Comparison of ENCODE assay signal across 15 cellular contexts in the genomic region with DNA sequence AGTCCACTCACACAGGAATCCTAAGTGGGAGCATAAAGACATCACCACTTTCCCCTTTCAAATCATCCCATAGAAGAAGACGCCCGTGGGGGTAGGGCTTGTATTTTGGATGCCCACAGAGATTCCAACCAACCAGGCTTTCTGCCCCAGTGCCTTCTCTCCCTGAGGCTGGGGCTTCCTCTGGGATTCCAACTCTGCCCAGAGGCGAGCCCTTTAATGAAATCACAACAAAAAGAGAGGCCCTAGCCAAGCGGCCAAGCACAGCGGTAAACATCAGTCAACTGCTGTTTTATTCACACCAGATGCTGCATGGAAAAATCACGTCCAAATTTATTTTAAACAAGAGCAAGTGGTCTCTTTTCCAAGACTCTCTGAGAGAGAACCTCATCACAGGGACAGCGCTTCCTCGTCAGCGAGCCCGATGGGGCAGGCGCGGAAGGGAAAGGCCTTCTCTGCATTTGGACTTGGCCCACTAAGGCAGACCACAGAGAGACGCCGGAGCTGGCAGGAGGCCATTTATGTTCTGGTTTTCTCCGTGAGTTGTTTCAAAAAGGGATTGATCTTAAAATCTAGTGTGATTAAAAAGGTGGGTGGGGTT. TPM values are rescaled to one million over a fixed set of nuclear protein-coding genes. Genes with fewer than 3 reads are reported as not detected.
A peak's percentile ranks its signal among the peaks of the same experiment; 100 is the strongest.
DNase-seq lines count a peak whose midpoint lies in the region; ATAC-seq and TF ChIP-seq lines count a peak whose summit lies in the region.
"Had no signal": no experiment of that assay in that cellular context is flagged by ENCODE, and none has a peak within 500 bp of the region (broad histone marks: within the 10 kb centered on the region; RNA-seq: fewer than 3 reads in every experiment).

No MANE protein-coding gene starts in this region.

- no peak overlapping the region for H2BK12ac ChIP-seq in mesenchymal stem cell (ENCODE audit: low read length in 2 of 2)

- no peak overlapping the region for H4K91ac ChIP-seq in mesenchymal stem cell (ENCODE audit: low read length)

- H3K9me3 Mint-ChIP-seq in GM23338 (no peaks in the 10 kb centered on the region), chondrocyte (ENCODE audit: low read depth) (no peaks in the 10 kb centered on the region)
- H3K9me3 Mint-ChIP-seq: activated CD4-positive, alpha-beta T cell treated with anti-CD3 and anti-CD28 coated beads, Interleukin-2, amount 10 ng/mL, durations not matched to agents 7 days and 5 days; CD8-positive, alpha-beta memory T cell; effector memory CD8-positive, alpha-beta T cell; T-helper 2 cell treated with Interferon-gamma antibody and Interleukin-4, amounts not matched to agents 5 μg/mL and 100 μg/mL, for 36 hours had no signal

- H3K36me3 Mint-ChIP-seq in GM23338 (ENCODE audit: low read depth): no peaks in the 10 kb centered on the region
- H3K36me3 Mint-ChIP-seq in chondrocyte (ENCODE audit: low read depth): peaks cover 9% of the 10 kb centered on the region
- H3K36me3 Mint-ChIP-seq: CD8-positive, alpha-beta memory T cell had no signal

- H3K4me1 ChIP-seq in GM23338 (ENCODE audit: insufficient read depth) (no peaks in the 10 kb centered on the region), mesenchymal stem cell (ENCODE audit: control insufficient read depth, insufficient read depth, low read depth, low read length) (peaks cover 3% of the 10 kb centered on the region), thoracic aorta (ENCODE audit: control insufficient read depth in 1 of 2, low read depth in 2 of 2) (peaks cover 0 to 11% of the 10 kb centered on the region in 2 donors)

- H3K9me3 ChIP-seq in mesenchymal stem cell (ENCODE audit: control insufficient read depth, low read length) (no peaks in the 10 kb centered on the region), thoracic aorta (no peaks in the 10 kb centered on the region)

- H3K27me3 Mint-ChIP-seq in GM23338 (ENCODE audit: insufficient read depth, low read depth, poor library complexity) (peaks cover 21% of the 10 kb centered on the region), chondrocyte (ENCODE audit: low read depth) (no peaks in the 10 kb centered on the region)
- H3K27me3 Mint-ChIP-seq: activated CD4-positive, alpha-beta T cell treated with anti-CD3 and anti-CD28 coated beads, Interleukin-2, amount 10 ng/mL, durations not matched to agents 7 days and 5 days had no signal

- H2BK5ac ChIP-seq in mesenchymal stem cell (ENCODE audit: low read depth, low read length, poor library complexity, severe bottlenecking): no peak overlapping the region

- no peak overlapping the region for H3K14ac ChIP-seq in mesenchymal stem cell (ENCODE audit: low read length in 2 of 2)

- H2AFZ ChIP-seq in GM23338 (no peak overlapping the region), mesenchymal stem cell (ENCODE audit: low read depth, low read length) (no peak overlapping the region)

- H3K36me3 ChIP-seq in GM23338 (ENCODE audit: insufficient read depth): no peaks in the 10 kb centered on the region
- H3K36me3 ChIP-seq in mesenchymal stem cell (ENCODE audit: control insufficient read depth in 1 of 2, insufficient read depth in 2 of 2, low read depth in 1 of 2, low read length in 2 of 2): peaks cover 0 to 8% of the 10 kb centered on the region in 2 experiments
- H3K36me3 ChIP-seq in thoracic aorta: no peaks in the 10 kb centered on the region

- peaks cover 10% of the 10 kb centered on the region; the same call in 1 of the 2 replicates for H3F3A ChIP-seq in GM23338 (replicated peaks; ENCODE audit: low read depth)

- H3K23ac ChIP-seq in mesenchymal stem cell (ENCODE audit: low read length in 2 of 2): no peak overlapping the region

- no peaks in the 10 kb centered on the region for H3K79me1 ChIP-seq in mesenchymal stem cell (replicated peaks; ENCODE audit: low read length, poor library complexity, severe bottlenecking)

- H2AK5ac ChIP-seq in mesenchymal stem cell (ENCODE audit: low read length, severe bottlenecking): no peak overlapping the region

- no peaks in the 10 kb centered on the region for H4K20me1 ChIP-seq in GM23338 (replicated peaks; ENCODE audit: insufficient read depth)

- H3K4me2 ChIP-seq in GM23338 (no peak overlapping the region), mesenchymal stem cell (ENCODE audit: low read length, poor library complexity, severe bottlenecking) (no peak overlapping the region)

- WGBS in mesenchymal stem cell: 90% methylated on average over 15 of the region's 15 CpGs

- H3K27ac Mint-ChIP-seq in GM23338 (no peak overlapping the region), chondrocyte (ENCODE audit: unreplicated experiment) (peak overlapping the region; percentile 12)
- H3K27ac Mint-ChIP-seq: activated CD4-positive, alpha-beta T cell treated with anti-CD3 and anti-CD28 coated beads, Interleukin-2, amount 10 ng/mL, durations not matched to agents 7 days and 5 days; CD8-positive, alpha-beta memory T cell; effector memory CD8-positive, alpha-beta T cell; T-helper 2 cell treated with Interferon-gamma antibody and Interleukin-4, amounts not matched to agents 5 μg/mL and 100 μg/mL, for 36 hours had no signal

- peak overlapping the region; percentile 67 for H3K9ac ChIP-seq in mesenchymal stem cell (ENCODE audit: low read length)

- H3K4me3 ChIP-seq in GM23338 (no peak overlapping the region), mesenchymal stem cell (ENCODE audit: insufficient read depth in 1 of 2, low read depth in 1 of 2, low read length in 2 of 2) (peak overlapping the region in 1 of 2 experiments; percentile 68), thoracic aorta (peak overlapping the region; percentile 33)

- no peak overlapping the region for H3K18ac ChIP-seq in mesenchymal stem cell (ENCODE audit: low read depth in 1 of 2, low read length in 2 of 2)

- H2BK15ac ChIP-seq in mesenchymal stem cell (ENCODE audit: low read depth, poor library complexity, severe bottlenecking): no peak overlapping the region

- no peak overlapping the region for H4K8ac ChIP-seq in mesenchymal stem cell (ENCODE audit: low read length)

- H3K4me1 Mint-ChIP-seq in GM23338 (peaks cover 3% of the 10 kb centered on the region; the same call in 1 of the 3 replicates), chondrocyte (ENCODE audit: low read depth) (peaks cover 16% of the 10 kb centered on the region)
- H3K4me1 Mint-ChIP-seq: activated CD4-positive, alpha-beta T cell treated with anti-CD3 and anti-CD28 coated beads, Interleukin-2, amount 10 ng/mL, durations not matched to agents 7 days and 5 days; CD8-positive, alpha-beta memory T cell had no signal

- no peak overlapping the region for H3K4me3 Mint-ChIP-seq in GM23338
- H3K4me3 Mint-ChIP-seq in chondrocyte (ENCODE audit: unreplicated experiment): peak overlapping the region; percentile 16
- H3K4me3 Mint-ChIP-seq: activated CD4-positive, alpha-beta T cell treated with anti-CD3 and anti-CD28 coated beads, Interleukin-2, amount 10 ng/mL, durations not matched to agents 7 days and 5 days; CD8-positive, alpha-beta memory T cell; effector memory CD8-positive, alpha-beta T cell; T-helper 2 cell treated with Interferon-gamma antibody and Interleukin-4, amounts not matched to agents 5 μg/mL and 100 μg/mL, for 36 hours had no signal

- TF ChIP-seq CTCF in GM23338 (conservative IDR thresholded peaks at IDR 0.05; ENCODE audit: low read depth in 2 of 2) (no peak), chondrocyte (IDR thresholded peaks at IDR 0.05) (no peak), thoracic aorta (IDR thresholded peaks at IDR 0.05) (no peak)

- DNase-seq in GM23338 (ENCODE audit: low spot score) (no peak), chondrocyte (ENCODE audit: low spot score) (no peak), mesenchymal stem cell (no peak), thoracic aorta (ENCODE audit: low spot score) (no peak), DMS114 treated with DMSO at 0.1 percent for 48 hours (lab: John Stamatoyannopoulos, UW; ENCODE audit: unreplicated experiment) (no peak), inferior parietal cortex (ENCODE audit: extremely low spot score) (no peak), left lobe of liver (ENCODE audit: low spot score) (no peak)
- DNase-seq: activated CD4-positive, alpha-beta T cell treated with anti-CD3 and anti-CD28 coated beads, Interleukin-2, amount 10 ng/mL, durations not matched to agents 7 days and 5 days; effector memory CD8-positive, alpha-beta T cell; NCI-H2029; NCI-H526; RPMI8226 had no signal

- no peak overlapping the region for H2BK120ac ChIP-seq in mesenchymal stem cell (ENCODE audit: low read depth, low read length)

- H3K4ac ChIP-seq in mesenchymal stem cell (ENCODE audit: low read depth in 1 of 2, low read length in 2 of 2): no peak overlapping the region

- ATAC-seq in GM23338 (no peak; the same call in 2 of the 3 replicates), thoracic aorta (ENCODE audit: insufficient number of reproducible peaks, low FRiP score, low read depth) (no peak), left lobe of liver (no peak)
- ATAC-seq: effector memory CD8-positive, alpha-beta T cell had no signal

- H3K27ac ChIP-seq in GM23338 (ENCODE audit: low read depth): 0 out of 2 replicates have a peak overlapping the region, but pooled peaks have one; percentile 70
- H3K27ac ChIP-seq in mesenchymal stem cell (ENCODE audit: low read length, poor library complexity, severe bottlenecking): no peak overlapping the region
- peak overlapping the region in 1 of 2 donors; percentile 36 for H3K27ac ChIP-seq in thoracic aorta
- H3K27ac ChIP-seq: HL-60 had no signal

- H3K9me2 ChIP-seq in GM23338 (ENCODE audit: insufficient read depth): no peaks in the 10 kb centered on the region

- H3K79me2 ChIP-seq in GM23338 (replicated peaks; ENCODE audit: insufficient read depth): no peaks in the 10 kb centered on the region

- H3K27me3 ChIP-seq in GM23338 (ENCODE audit: insufficient read depth) (no peaks in the 10 kb centered on the region), mesenchymal stem cell (ENCODE audit: control insufficient read depth in 1 of 2, insufficient read depth in 1 of 2, low read length in 2 of 2) (peaks cover 0 to 29% of the 10 kb centered on the region in 2 experiments), thoracic aorta (replicated peaks; ENCODE audit: insufficient read depth) (no peaks in the 10 kb centered on the region)

TF ChIP-seq in GM23338, 12 proteins besides CTCF, POLR2A, EP300 and RAD21 (continues in another document):
- no peak for TF ChIP-seq ZNF114 (CRISPR knock-in tag; IDR thresholded peaks at IDR 0.05)
- TF ChIP-seq STAT1 (IDR thresholded peaks at IDR 0.05; ENCODE audit: unreplicated experiment): no peak
- TF ChIP-seq POLR2AphosphoS5 (IDR thresholded peaks at IDR 0.05; ENCODE audit: low read depth): no peak

RNA-seq across cellular contexts. Expression of a gene that starts 31.5 kb away (rescaled TPM):
- 0.80 and 1.3 TPM in 2 replicates for total RNA-seq in GM23338 (2014; rRNA removed; shearing (Covaris generic))
- polyA plus RNA-seq in GM23338 (2016; fragmentation: Nextera tagmentation; extraction: Ambion mirVana): 0.96 and 1.0 TPM in 2 replicates
- total RNA-seq in chondrocyte (6.3 to 8.8 TPM (median 8.4 TPM) in 3 replicates), thoracic aorta (10 to 100 TPM; 11.8 to 12.6 TPM), left lobe of liver (1.2 TPM)
- polyA plus RNA-seq in mesenchymal stem cell (2013, experiment 1 of 2): 0.48 TPM
- polyA plus RNA-seq in mesenchymal stem cell (2013, experiment 2 of 2): 0.49 TPM

RNA-seq across cellular contexts. Expression of a gene that starts 57.8 kb away (rescaled TPM):
- 33.9 and 56.2 TPM in 2 replicates for total RNA-seq in GM23338 (2014; rRNA removed; shearing (Covaris generic))
- 55.7 and 61.8 TPM in 2 replicates for polyA plus RNA-seq in GM23338 (2016; fragmentation: Nextera tagmentation; extraction: Ambion mirVana)
- total RNA-seq in chondrocyte: 1.3 to 1.7 TPM (median 1.7 TPM) in 3 replicates
- polyA plus RNA-seq in mesenchymal stem cell (2013, experiment 1 of 2): 0.32 TPM
- 0.23 TPM for polyA plus RNA-seq in mesenchymal stem cell (2013, experiment 2 of 2)
- 1 to 10 TPM; 1.9 to 5.6 TPM for total RNA-seq in thoracic aorta
- total RNA-seq in left lobe of liver: 38.3 TPM
- total RNA-seq: CD8-positive, alpha-beta memory T cell had no signal
- polyA plus RNA-seq: CD8-positive, alpha-beta memory T cell had no signal
